ENCODE assay signal across 7 cellular contexts in the genomic region with DNA sequence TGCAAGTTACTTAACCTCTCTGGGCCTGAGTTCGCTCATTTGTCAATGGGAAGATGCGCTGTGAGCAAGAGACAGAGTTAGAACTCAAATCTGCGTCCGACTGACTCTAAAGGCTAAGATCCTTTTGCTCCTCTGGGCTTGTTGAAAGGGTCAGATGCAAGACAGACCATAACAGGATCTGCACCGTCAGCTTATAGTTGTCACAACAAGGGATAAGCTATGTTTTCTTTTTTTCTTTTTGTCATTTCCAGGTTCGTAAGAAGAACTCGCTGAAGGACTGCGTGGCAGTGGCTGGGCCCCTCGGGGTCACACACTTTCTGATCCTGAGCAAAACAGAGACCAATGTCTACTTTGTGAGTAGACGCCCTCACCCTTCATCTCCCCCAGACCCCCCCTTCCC. TPM values are rescaled to one million over a fixed set of nuclear protein-coding genes. Genes with fewer than 3 reads are reported as not detected.
DNase-seq lines count a peak whose midpoint lies in the region; ATAC-seq and TF ChIP-seq lines count a peak whose summit lies in the region.

No MANE protein-coding gene starts in this region.

- H3K79me1 ChIP-seq in H9 (ENCODE audit: insufficient read depth, low read depth, low read length, poor library complexity, severe bottlenecking) = no peaks in the 10 kb centered on the region

- no peak overlapping the region for H3K14ac ChIP-seq in H9 (ENCODE audit: insufficient read depth, low read length)

- H3K23me2 ChIP-seq in H9 (ENCODE audit: insufficient read length, low read depth, low read length, poor library complexity, severe bottlenecking) = peaks cover 7% of the 10 kb centered on the region

- peaks cover 4% of the 10 kb centered on the region for H3F3A ChIP-seq in smooth muscle cell (ENCODE audit: low read depth)

- no peak overlapping the region for H3K4ac ChIP-seq in H9 (ENCODE audit: low read depth, low read length)

- no peak overlapping the region for H2BK20ac ChIP-seq in H9 (ENCODE audit: low read depth, low read length, poor library complexity, severe bottlenecking)

- H3K36me3 ChIP-seq in smooth muscle cell (ENCODE audit: low read depth) = no peaks in the 10 kb centered on the region

- H3K4me2 ChIP-seq in H9 (ENCODE audit: insufficient read depth, insufficient read length, low read length) (peak overlapping the region; percentile 88), smooth muscle cell (peak overlapping the region; percentile 94)

- ATAC-seq in right cardiac atrium = no peak

- H3K36me3 Mint-ChIP-seq in H9 (ENCODE audit: insufficient read depth in 1 of 3, low read depth in 3 of 3) = peaks cover 33 to 52% (median 49%) of the 10 kb centered on the region in 3 experiments

- H3K9ac ChIP-seq in H9 (ENCODE audit: extremely low read depth, insufficient read length, low read length) (peak overlapping the region; percentile 59), smooth muscle cell (ENCODE audit: low read depth) (peak overlapping the region; percentile 85)

- no peak overlapping the region for H4K91ac ChIP-seq in H9 (ENCODE audit: insufficient read length, low read depth, low read length)

- H2BK5ac ChIP-seq in H9 (ENCODE audit: insufficient read length, low read length) = no peak overlapping the region

- H3K4me1 Mint-ChIP-seq in H9 = peaks cover 4 to 16% of the 10 kb centered on the region in 2 experiments; a peak in 3 of 4 replicates

- no peak overlapping the region for H4K5ac ChIP-seq in H9 (ENCODE audit: insufficient read length, low read depth, low read length)

- no peak overlapping the region for H3K23ac ChIP-seq in H9 (ENCODE audit: insufficient read length, low read depth, low read length)

- no peak overlapping the region for H3K56ac ChIP-seq in H9 (ENCODE audit: insufficient read length, low read depth, low read length)

- no peaks in the 10 kb centered on the region; the same call in 1 of the 2 replicates for H3K27me3 Mint-ChIP-seq in H9 (ENCODE audit: low read depth)

- no peaks in the 10 kb centered on the region; a peak in 1 of 5 replicates for H3K9me3 Mint-ChIP-seq in H9

- H3K4me3 ChIP-seq in WI38 (ENCODE audit: low read depth, low read length) (peak overlapping the region; percentile 81), right cardiac atrium (ENCODE audit: low read length) (peak overlapping the region; percentile 63), smooth muscle cell (peak overlapping the region; percentile 60)

- no peaks in the 10 kb centered on the region for H3K27me3 ChIP-seq in H9 (ENCODE audit: insufficient read depth, low read length)
- H3K27me3 ChIP-seq in right cardiac atrium (ENCODE audit: control insufficient read depth, insufficient read depth) = no peaks in the 10 kb centered on the region
- H3K27me3 ChIP-seq in smooth muscle cell (ENCODE audit: low read depth) = no peaks in the 10 kb centered on the region

- H2BK15ac ChIP-seq in H9 (ENCODE audit: low read depth, low read length) = no peak overlapping the region

- no peak overlapping the region for H2BK120ac ChIP-seq in H9 (ENCODE audit: low read depth, low read length, poor library complexity, severe bottlenecking)

- H3K18ac ChIP-seq in H9 (ENCODE audit: insufficient read length, low read depth, low read length) = no peak overlapping the region

- intact Hi-C loops in right cardiac atrium (cut with DNase I) = loop anchor here in 1 of 4 donors (10.0 kb wide), 1 partner anchor 128 kb away; a partner anchor contains a TSS

- H3K4me3 Mint-ChIP-seq in H9 = peak overlapping the region; percentile 90 to 94

- no peaks in the 10 kb centered on the region for H3K9me3 ChIP-seq in H9 (ENCODE audit: control insufficient read depth, low read depth, low read length)
- H3K9me3 ChIP-seq in right cardiac atrium (ENCODE audit: control insufficient read depth, low read length) = no peaks in the 10 kb centered on the region
- H3K9me3 ChIP-seq in smooth muscle cell (replicated peaks; ENCODE audit: low read depth) = no peaks in the 10 kb centered on the region

- no peak overlapping the region for H2BK12ac ChIP-seq in H9 (ENCODE audit: insufficient read length, low read depth, low read length)

- peak overlapping the region; percentile 37 to 96 (median 91); a peak in 3 of 7 replicates for H3K27ac Mint-ChIP-seq in H9

- TF ChIP-seq CTCF in H9 (conservative IDR thresholded peaks at IDR 0.05) = no peak
- TF ChIP-seq CTCF in WI38 (IDR thresholded peaks at IDR 0.05; ENCODE audit: low read depth, low read length) = no peak
- TF ChIP-seq CTCF in smooth muscle cell (IDR thresholded peaks at IDR 0.05; ENCODE audit: borderline replicate concordance, insufficient read depth, poor library complexity, severe bottlenecking) = no peak

- no peaks in the 10 kb centered on the region for H4K20me1 ChIP-seq in H9 (ENCODE audit: control insufficient read depth, insufficient read depth, insufficient read length)
- no peaks in the 10 kb centered on the region for H4K20me1 ChIP-seq in smooth muscle cell (ENCODE audit: low read depth)

- H2AK5ac ChIP-seq in H9 (ENCODE audit: insufficient read length, low read length) = no peak overlapping the region

- no peak overlapping the region for H4K8ac ChIP-seq in H9 (replicated peaks; ENCODE audit: insufficient read length, low read depth, low read length)

- no peak overlapping the region for H3K27ac ChIP-seq in H9 (ENCODE audit: insufficient read length, low read depth, low read length)
- H3K27ac ChIP-seq in right cardiac atrium (ENCODE audit: low read length) = no peak overlapping the region
- H3K27ac ChIP-seq in smooth muscle cell (ENCODE audit: low read depth) = peak overlapping the region; percentile 82
- no peak overlapping the region for H3K27ac ChIP-seq in caudate nucleus (ENCODE audit: low read depth, low read length)

- no CpG with 5 or more reads among the region's 10 CpGs for WGBS in H9 (ENCODE audit: extremely low coverage, insufficient read length, low lambda C conversion rate)
- 73% methylated on average over 10 of the region's 10 CpGs for WGBS in right cardiac atrium
- 84% methylated on average over 10 of the region's 10 CpGs for WGBS in smooth muscle cell (ENCODE audit: low lambda C conversion rate)

- H3K4me1 ChIP-seq in H9 (ENCODE audit: insufficient read depth, low read length) (no peaks in the 10 kb centered on the region; the same call in 1 of the 2 replicates), right cardiac atrium (ENCODE audit: control insufficient read depth, insufficient read depth, low read length) (no peaks in the 10 kb centered on the region), smooth muscle cell (ENCODE audit: low read depth) (peaks cover 10% of the 10 kb centered on the region)

- no peak for DNase-seq in H9
- peak in 1 of 3 donors; percentile 25 for DNase-seq in right cardiac atrium
- no peak for DNase-seq in smooth muscle cell (lab: John Stamatoyannopoulos, UW; ENCODE audit: unreplicated experiment)
- no peak for DNase-seq in RPMI8226
- DNase-seq in NCI-H2081 (lab: John Stamatoyannopoulos, UW) = no peak
- DNase-seq in caudate nucleus (lab: John Stamatoyannopoulos, UW) = no peak

- H3T11ph ChIP-seq in H9 (ENCODE audit: low read length) = no peak overlapping the region

- H2AFZ ChIP-seq in H9 (ENCODE audit: low read length) (no peak overlapping the region), smooth muscle cell (ENCODE audit: low read depth) (no peak overlapping the region)

- H3K79me2 ChIP-seq in H9 (ENCODE audit: insufficient read depth, low read length) (peaks cover 7% of the 10 kb centered on the region; the same call in 1 of the 2 replicates), smooth muscle cell (ENCODE audit: low read depth) (peaks cover 22% of the 10 kb centered on the region)

RNA-seq across cellular contexts. Expression of a gene that starts 1.1 kb away (rescaled TPM):
- total RNA-seq in H9 (2021) = 150 and 157 TPM in 2 replicates
- total RNA-seq in right cardiac atrium = 10 to 100 TPM; 16.5 to 29.4 (median 25.7) TPM
- polyA plus RNA-seq in right cardiac atrium = 25.2 TPM
- total RNA-seq in smooth muscle cell = 9.7 and 11.1 TPM in 2 replicates
- polyA plus RNA-seq in smooth muscle cell = 22.6 and 25.6 TPM in 2 replicates

RNA-seq across cellular contexts. Expression of a gene that starts 4.2 kb away (rescaled TPM):
- total RNA-seq in H9 (2021) (60.6 and 63.7 TPM in 2 replicates), right cardiac atrium (1 to 10 TPM; 4.4 to 6.6 (median 4.9) TPM), smooth muscle cell (1.5 and 2.0 TPM in 2 replicates)
- polyA plus RNA-seq in right cardiac atrium (2.9 TPM), smooth muscle cell (3.8 and 9.7 TPM in 2 replicates)

RNA-seq across cellular contexts. Expression of a gene that starts 4.8 kb away (rescaled TPM):
- total RNA-seq in H9 (2021) (0.18 and 0.26 TPM in 2 replicates), right cardiac atrium (not detected), smooth muscle cell (3.5 and 5.5 TPM in 2 replicates)
- polyA plus RNA-seq in right cardiac atrium (0.25 TPM), smooth muscle cell (7.2 and 8.6 TPM in 2 replicates)

RNA-seq across cellular contexts. Expression of a gene that starts 12.4 kb away (rescaled TPM):
- total RNA-seq in H9 (2021) = 290 and 296 TPM in 2 replicates
- 100 to 1,000 TPM; 144 to 183 (median 158) TPM for total RNA-seq in right cardiac atrium
- polyA plus RNA-seq in right cardiac atrium = 127 TPM
- total RNA-seq in smooth muscle cell = 138 and 164 TPM in 2 replicates
- polyA plus RNA-seq in smooth muscle cell = 185 and 196 TPM in 2 replicates

RNA-seq across cellular contexts. Expression of a gene that starts 21.1 kb away (rescaled TPM):
- total RNA-seq in H9 (2021) = 20.0 and 21.1 TPM in 2 replicates
- total RNA-seq in right cardiac atrium = 10 to 100 TPM; 14.5 to 16.0 (median 15.2) TPM
- polyA plus RNA-seq in right cardiac atrium = 16.0 TPM
- total RNA-seq in smooth muscle cell = 13.7 and 15.6 TPM in 2 replicates
- polyA plus RNA-seq in smooth muscle cell = 22.6 and 28.7 TPM in 2 replicates
